In the genomic region with DNA sequence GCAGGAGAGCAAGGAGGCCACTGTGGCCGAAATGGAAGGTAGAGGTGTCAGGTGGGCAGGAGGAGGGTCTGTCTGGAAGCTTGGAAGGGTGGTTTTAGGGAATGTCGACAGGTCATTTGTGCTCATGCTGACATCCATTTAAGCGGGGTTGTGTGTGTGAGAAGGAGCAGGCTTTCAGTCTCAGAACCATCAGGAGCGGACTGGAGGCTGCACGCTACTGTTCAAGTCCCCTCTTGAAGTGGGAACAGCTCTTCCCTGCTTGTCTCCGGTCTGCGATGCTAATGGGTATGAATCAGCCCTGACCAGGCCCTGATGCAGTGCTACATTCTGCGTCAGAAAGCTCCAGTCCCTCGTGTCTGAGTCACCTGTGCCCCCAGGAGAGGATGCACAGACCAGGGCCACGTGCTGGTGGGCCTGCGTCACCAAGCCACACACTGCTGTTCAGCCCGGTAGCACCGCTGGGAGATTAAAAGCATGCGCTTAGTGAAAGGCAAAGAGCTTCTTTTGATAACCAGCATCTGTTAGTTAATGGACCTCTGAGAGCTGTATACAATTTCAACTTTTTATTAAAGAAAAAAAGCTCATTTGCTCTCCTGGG, we compare ENCODE assay signal across 1 cellular context.
A peak's percentile ranks its signal among the peaks of the same experiment; 100 is the strongest.
TF ChIP-seq lines count a peak whose summit lies in the region.

No MANE protein-coding gene starts in this region.

TF ChIP-seq in SK-N-SH, 30 proteins besides CTCF, POLR2A, EP300 and RAD21 (continued from another document):
- no peak for TF ChIP-seq RXRA (IDR thresholded peaks at IDR 0.05; ENCODE audit: borderline replicate concordance, low read depth)
- peak; percentile 85 for TF ChIP-seq TCF12 (IDR thresholded peaks at IDR 0.05)
- peak; percentile 89 for TF ChIP-seq FOSL2 (IDR thresholded peaks at IDR 0.05; ENCODE audit: borderline replicate concordance, low read depth)
- peak; percentile 63; the same call in 1 of the 2 replicates for TF ChIP-seq GATA2 (CRISPR knock-in tag; IDR thresholded peaks at IDR 0.05)
